ENCODE assay signal across 12 cellular contexts in the genomic region with DNA sequence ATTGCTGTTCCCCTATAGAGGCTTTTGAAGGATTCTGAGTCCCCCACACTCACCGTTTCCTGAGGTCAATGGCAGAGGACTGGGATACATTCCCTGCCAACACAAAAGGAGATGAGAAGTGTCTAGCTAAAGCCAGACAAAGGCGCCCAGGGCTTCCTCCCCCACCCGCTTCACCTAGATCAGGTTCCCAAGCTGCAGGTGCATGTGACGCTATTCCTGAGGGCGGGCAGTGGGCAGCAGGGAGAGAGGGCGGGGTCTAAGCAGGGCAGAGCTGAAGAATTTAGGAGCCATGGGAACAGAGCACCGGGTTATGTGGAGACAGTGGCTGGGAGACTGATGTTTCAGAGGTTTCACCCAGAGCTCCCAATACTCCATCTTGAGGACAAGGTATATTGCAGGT. TPM values are rescaled to one million over a fixed set of nuclear protein-coding genes. Genes with fewer than 3 reads are reported as not detected.
DNase-seq lines count a peak whose midpoint lies in the region; ATAC-seq and TF ChIP-seq lines count a peak whose summit lies in the region.
"Had no signal": no experiment of that assay in that cellular context is flagged by ENCODE, and none has a peak within 500 bp of the region (broad histone marks: within the 10 kb centered on the region; RNA-seq: fewer than 3 reads in every experiment).

No MANE protein-coding gene starts in this region.

- peak overlapping the region; percentile 95 for H3K27ac Mint-ChIP-seq in HFFc6
- peak overlapping the region; percentile 89 for H3K27ac Mint-ChIP-seq in glutamatergic neuron (ENCODE audit: unreplicated experiment)

- peak overlapping the region in 6 of 8 donors; percentile 46 to 99 (median 98) for H3K27ac ChIP-seq in spleen

- H3K4me3 ChIP-seq in spleen (no peak overlapping the region), foreskin fibroblast (ENCODE audit: low read depth in 1 of 2, low read length in 2 of 2) (no peak overlapping the region)
- H3K4me3 ChIP-seq: GM12878 had no signal

- no peaks in the 10 kb centered on the region for H3K27me3 ChIP-seq in spleen (replicated peaks in 1 of 7)

- peaks cover 0 to 17% (median 0%) of the 10 kb centered on the region in 6 donors for H3K36me3 ChIP-seq in spleen

- DNase-seq in HFFc6 (no peak), NCI-H510A treated with DMSO at 0.1 percent for 48 hours (lab: John Stamatoyannopoulos, UW) (peak; percentile 85), glutamatergic neuron (no peak), spleen (no peak), SW 1271 (lab: John Stamatoyannopoulos, UW) (no peak), foreskin fibroblast (no peak)
- DNase-seq: activated CD8-positive, alpha-beta T cell treated with anti-CD3 and anti-CD28 coated beads, Interleukin-2, amount 10 ng/mL, durations not matched to agents 7 days and 5 days; stimulated activated CD4-positive, alpha-beta T cell treated with anti-CD3 and anti-CD28 coated beads, Interleukin-1b, Interleukin-23, amount 100 ng/mL, for 48 hours had no signal

- TF ChIP-seq CTCF in HFFc6 (IDR thresholded peaks at IDR 0.05) (no peak), glutamatergic neuron (IDR thresholded peaks at IDR 0.05; ENCODE audit: partially characterized antibody, unreplicated experiment) (no peak), spleen (IDR thresholded peaks at IDR 0.05 in 8 of 11, conservative IDR thresholded peaks at IDR 0.05 in 3 of 11) (no peak), foreskin fibroblast (IDR thresholded peaks at IDR 0.05; ENCODE audit: low read depth, low read length) (no peak)

- H3K4me1 ChIP-seq in spleen = peaks cover 37 to 87% (median 63%) of the 10 kb centered on the region in 6 donors

- no peaks in the 10 kb centered on the region for H3K9me3 Mint-ChIP-seq in HFFc6
- H3K9me3 Mint-ChIP-seq in glutamatergic neuron (ENCODE audit: unreplicated experiment) = peaks cover under 1% of the 10 kb centered on the region

- no peak for ATAC-seq in HG03159 (IDR thresholded peaks at IDR 0.05; ENCODE audit: unreplicated experiment)
- no peak for ATAC-seq in GM21825 (IDR thresholded peaks at IDR 0.05; ENCODE audit: unreplicated experiment)
- ATAC-seq: activated CD8-positive, alpha-beta T cell treated with anti-CD3 and anti-CD28 coated beads, Interleukin-2, amount 10 ng/mL, durations not matched to agents 7 days and 5 days had no signal

- H3K4me3 Mint-ChIP-seq in HFFc6 = no peak overlapping the region
- H3K4me3 Mint-ChIP-seq in glutamatergic neuron (ENCODE audit: unreplicated experiment) = no peak overlapping the region
- H3K4me3 Mint-ChIP-seq: activated CD8-positive, alpha-beta T cell treated with anti-CD3 and anti-CD28 coated beads, Interleukin-2, amount 10 ng/mL, durations not matched to agents 7 days and 5 days had no signal

- TF ChIP-seq POLR2A in spleen (IDR thresholded peaks at IDR 0.05) = no peak

- H3K4me1 Mint-ChIP-seq in HFFc6 (ENCODE audit: low read depth) (peaks cover 62% of the 10 kb centered on the region), glutamatergic neuron (ENCODE audit: low read depth, unreplicated experiment) (peaks cover 11% of the 10 kb centered on the region)

- H3K27me3 Mint-ChIP-seq in HFFc6 (ENCODE audit: insufficient read depth) (peaks cover 3% of the 10 kb centered on the region), glutamatergic neuron (ENCODE audit: unreplicated experiment) (peaks cover 8% of the 10 kb centered on the region)

- 78 to 95% (median 89%) methylated on average over 7 of the region's 7 CpGs for WGBS in spleen, 5 donors

- peaks cover 4% of the 10 kb centered on the region; the same call in 1 of the 2 replicates for H3K36me3 Mint-ChIP-seq in HFFc6 (ENCODE audit: low read depth)
- no peaks in the 10 kb centered on the region for H3K36me3 Mint-ChIP-seq in glutamatergic neuron (ENCODE audit: unreplicated experiment)

- H3K9me3 ChIP-seq in spleen = no peaks in the 10 kb centered on the region

- intact Hi-C loops in spleen (cut with DNase I; ENCODE audit: low total_unique reads) = loop anchor here (5.0 kb wide), 1 partner anchor 42 kb away; a partner anchor contains a TSS

RNA-seq across cellular contexts. Expression of a gene that starts 6.0 kb away (rescaled TPM):
- 10 to 100 TPM; 82.0 to 94.6 (median 83.9) TPM for total RNA-seq in HFFc6 (2021; fragmentation: NEBNext Ultra II Directional; extraction: Animal tissue kit (Norgen Biotek cat#: 25700))
- total RNA-seq in glutamatergic neuron (ENCODE audit: unreplicated experiment) = 222 TPM
- total RNA-seq in spleen = 100 to 1,000 TPM; 129 to 228 (median 192) TPM
- polyA plus RNA-seq in spleen = 10 to 100 TPM; 45.1 to 83.0 (median 63.4) TPM

RNA-seq across cellular contexts. Expression of a gene that starts 36.4 kb away (rescaled TPM):
- total RNA-seq in HFFc6 (2021; fragmentation: NEBNext Ultra II Directional; extraction: Animal tissue kit (Norgen Biotek cat#: 25700)) = 100 to 1,000 TPM; 341 to 419 (median 374) TPM
- total RNA-seq in glutamatergic neuron (ENCODE audit: unreplicated experiment) (199 TPM), spleen (100 to 1,000 TPM; 152 to 254 (median 183) TPM)
- polyA plus RNA-seq in spleen = 100 to 1,000 TPM; 198 to 291 (median 224) TPM

RNA-seq across cellular contexts. Expression of a gene that starts 42.9 kb away (rescaled TPM):
- total RNA-seq in HFFc6 (2021; fragmentation: NEBNext Ultra II Directional; extraction: Animal tissue kit (Norgen Biotek cat#: 25700)) = not detected
- total RNA-seq in glutamatergic neuron (ENCODE audit: unreplicated experiment) (not detected), spleen (under 1 TPM in 1 of 7 donors, not detected in 6; 0.88 TPM)
- under 1 TPM in 1 of 3 donors, not detected in 2; 0.06 TPM for polyA plus RNA-seq in spleen
- total RNA-seq: activated CD8-positive, alpha-beta T cell treated with anti-CD3 and anti-CD28 coated beads, Interleukin-2, amount 10 ng/mL, durations not matched to agents 7 days and 5 days; NCI-H460 had no signal

RNA-seq across cellular contexts. Expression of a gene that starts 50.1 kb away (rescaled TPM):
- total RNA-seq in HFFc6 (2021; fragmentation: NEBNext Ultra II Directional; extraction: Animal tissue kit (Norgen Biotek cat#: 25700)) = 10 to 100 TPM; 22.6 to 26.1 (median 23.5) TPM
- total RNA-seq in glutamatergic neuron (ENCODE audit: unreplicated experiment) = 51.8 TPM
- total RNA-seq in spleen = 10 to 100 TPM; 43.2 to 70.5 (median 59.3) TPM
- polyA plus RNA-seq in spleen = 10 to 100 TPM; 24.9 to 33.8 (median 29.3) TPM
